ENCODE assay signal across 1 cellular context in genomic region chrX:43693602-43694406, GRCh38.
TF ChIP-seq lines count a peak whose summit lies in the region.

No MANE protein-coding gene starts in this region.

TF ChIP-seq in HepG2, 621 proteins besides CTCF, POLR2A, EP300 and RAD21 (continued from another document):
- no peak for TF ChIP-seq TOE1 (CRISPR knock-in tag; IDR thresholded peaks at IDR 0.05)
- TF ChIP-seq GATAD2A (CRISPR knock-in tag; IDR thresholded peaks at IDR 0.05), result peak; percentile 78
- TF ChIP-seq RCOR2 (CRISPR knock-in tag; IDR thresholded peaks at IDR 0.05), result peak; percentile 36; the same call in 1 of the 2 replicates
- peak; percentile 46; the same call in 1 of the 2 replicates for TF ChIP-seq NR2F2 (IDR thresholded peaks at IDR 0.05; ENCODE audit: borderline replicate concordance, low read depth)
- TF ChIP-seq ZSCAN12 (CRISPR knock-in tag; IDR thresholded peaks at IDR 0.05), result no peak
- TF ChIP-seq ZFX (CRISPR knock-in tag; IDR thresholded peaks at IDR 0.05; ENCODE audit: low read depth), result peak; percentile 26; the same call in 1 of the 2 replicates
- TF ChIP-seq NFKBIZ (CRISPR knock-in tag; IDR thresholded peaks at IDR 0.05), result 0 out of 2 replicates have a peak, but pooled peaks have one; percentile 23
- peak; percentile 96 for TF ChIP-seq GFI1 (CRISPR knock-in tag; IDR thresholded peaks at IDR 0.05; ENCODE audit: borderline replicate concordance)
- no peak for TF ChIP-seq PCBP1 (IDR thresholded peaks at IDR 0.05; ENCODE audit: borderline replicate concordance, low read depth, low read length)
- TF ChIP-seq ZNF543 (CRISPR knock-in tag; IDR thresholded peaks at IDR 0.05), result 0 out of 2 replicates have a peak, but pooled peaks have one; percentile 60
- TF ChIP-seq TEAD3 (CRISPR knock-in tag; optimal IDR thresholded peaks at IDR 0.05; ENCODE audit: borderline replicate concordance), result peak; percentile 34
- no peak for TF ChIP-seq ZNF772 (CRISPR knock-in tag; IDR thresholded peaks at IDR 0.05)
- peak; percentile 62; the same call in 1 of the 2 replicates for TF ChIP-seq ZNF556 (CRISPR knock-in tag; IDR thresholded peaks at IDR 0.05; ENCODE audit: borderline replicate concordance)
- no peak for TF ChIP-seq ZKSCAN5 (CRISPR knock-in tag; IDR thresholded peaks at IDR 0.05)
- TF ChIP-seq ZNF274 (CRISPR knock-in tag; IDR thresholded peaks at IDR 0.05), result no peak
- TF ChIP-seq ZNF354B (CRISPR knock-in tag; IDR thresholded peaks at IDR 0.05), result no peak
- no peak for TF ChIP-seq PHF20 (CRISPR knock-in tag; IDR thresholded peaks at IDR 0.05)
- TF ChIP-seq XBP1 (CRISPR knock-in tag; IDR thresholded peaks at IDR 0.05), result no peak
- no peak for TF ChIP-seq FOXO4 (CRISPR knock-in tag; conservative IDR thresholded peaks at IDR 0.05)
- TF ChIP-seq, protein P1, sequence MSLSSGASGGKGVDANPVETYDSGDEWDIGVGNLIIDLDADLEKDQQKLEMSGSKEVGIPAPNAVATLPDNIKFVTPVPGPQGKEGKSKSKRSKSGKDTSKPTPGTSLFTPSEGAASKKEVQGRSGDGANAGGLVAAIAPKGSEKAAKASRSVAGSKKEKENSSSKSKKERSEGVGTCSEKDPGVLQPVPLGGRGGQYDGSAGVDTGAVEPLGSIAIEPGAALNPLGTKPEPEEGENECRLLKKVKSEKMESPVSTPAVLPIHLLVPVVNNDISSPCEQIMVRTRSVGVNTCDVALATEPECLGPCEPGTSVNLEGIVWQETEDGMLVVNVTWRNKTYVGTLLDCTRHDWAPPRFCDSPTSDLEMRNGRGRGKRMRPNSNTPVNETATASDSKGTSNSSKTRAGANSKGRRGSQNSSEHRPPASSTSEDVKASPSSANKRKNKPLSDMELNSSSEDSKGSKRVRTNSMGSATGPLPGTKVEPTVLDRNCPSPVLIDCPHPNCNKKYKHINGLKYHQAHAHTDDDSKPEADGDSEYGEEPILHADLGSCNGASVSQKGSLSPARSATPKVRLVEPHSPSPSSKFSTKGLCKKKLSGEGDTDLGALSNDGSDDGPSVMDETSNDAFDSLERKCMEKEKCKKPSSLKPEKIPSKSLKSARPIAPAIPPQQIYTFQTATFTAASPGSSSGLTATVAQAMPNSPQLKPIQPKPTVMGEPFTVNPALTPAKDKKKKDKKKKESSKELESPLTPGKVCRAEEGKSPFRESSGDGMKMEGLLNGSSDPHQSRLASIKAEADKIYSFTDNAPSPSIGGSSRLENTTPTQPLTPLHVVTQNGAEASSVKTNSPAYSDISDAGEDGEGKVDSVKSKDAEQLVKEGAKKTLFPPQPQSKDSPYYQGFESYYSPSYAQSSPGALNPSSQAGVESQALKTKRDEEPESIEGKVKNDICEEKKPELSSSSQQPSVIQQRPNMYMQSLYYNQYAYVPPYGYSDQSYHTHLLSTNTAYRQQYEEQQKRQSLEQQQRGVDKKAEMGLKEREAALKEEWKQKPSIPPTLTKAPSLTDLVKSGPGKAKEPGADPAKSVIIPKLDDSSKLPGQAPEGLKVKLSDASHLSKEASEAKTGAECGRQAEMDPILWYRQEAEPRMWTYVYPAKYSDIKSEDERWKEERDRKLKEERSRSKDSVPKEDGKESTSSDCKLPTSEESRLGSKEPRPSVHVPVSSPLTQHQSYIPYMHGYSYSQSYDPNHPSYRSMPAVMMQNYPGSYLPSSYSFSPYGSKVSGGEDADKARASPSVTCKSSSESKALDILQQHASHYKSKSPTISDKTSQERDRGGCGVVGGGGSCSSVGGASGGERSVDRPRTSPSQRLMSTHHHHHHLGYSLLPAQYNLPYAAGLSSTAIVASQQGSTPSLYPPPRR (CRISPR knock-in tag; IDR thresholded peaks at IDR 0.05; ENCODE audit: borderline replicate concordance), result peak; percentile 88
- peak; percentile 37; the same call in 1 of the 2 replicates for TF ChIP-seq CEBPG (CRISPR knock-in tag; IDR thresholded peaks at IDR 0.05)
- TF ChIP-seq KDM2A (CRISPR knock-in tag; IDR thresholded peaks at IDR 0.05; ENCODE audit: borderline replicate concordance, low read depth), result no peak
- no peak for TF ChIP-seq CHCHD3 (CRISPR knock-in tag; IDR thresholded peaks at IDR 0.05)
- TF ChIP-seq ZNF746 (CRISPR knock-in tag; IDR thresholded peaks at IDR 0.05), result 0 out of 2 replicates have a peak, but pooled peaks have one; percentile 35
- TF ChIP-seq DPF2 (CRISPR knock-in tag; IDR thresholded peaks at IDR 0.05; ENCODE audit: borderline replicate concordance, low read depth), result peak; percentile 70; the same call in 1 of the 2 replicates
- TF ChIP-seq, protein P2, sequence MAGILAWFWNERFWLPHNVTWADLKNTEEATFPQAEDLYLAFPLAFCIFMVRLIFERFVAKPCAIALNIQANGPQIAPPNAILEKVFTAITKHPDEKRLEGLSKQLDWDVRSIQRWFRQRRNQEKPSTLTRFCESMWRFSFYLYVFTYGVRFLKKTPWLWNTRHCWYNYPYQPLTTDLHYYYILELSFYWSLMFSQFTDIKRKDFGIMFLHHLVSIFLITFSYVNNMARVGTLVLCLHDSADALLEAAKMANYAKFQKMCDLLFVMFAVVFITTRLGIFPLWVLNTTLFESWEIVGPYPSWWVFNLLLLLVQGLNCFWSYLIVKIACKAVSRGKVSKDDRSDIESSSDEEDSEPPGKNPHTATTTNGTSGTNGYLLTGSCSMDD (CRISPR knock-in tag; IDR thresholded peaks at IDR 0.05), result no peak
- TF ChIP-seq CBX2 (IDR thresholded peaks at IDR 0.05; ENCODE audit: low read depth, low read length), result no peak
- TF ChIP-seq CBX2 (CRISPR knock-in tag; IDR thresholded peaks at IDR 0.05; ENCODE audit: low read depth), result no peak
- peak; percentile 82; the same call in 1 of the 2 replicates for TF ChIP-seq FOXO1 (CRISPR knock-in tag; IDR thresholded peaks at IDR 0.05)
- TF ChIP-seq AGO1 (IDR thresholded peaks at IDR 0.05; ENCODE audit: low read depth, low read length, poor library complexity, severe bottlenecking), result no peak
- no peak for TF ChIP-seq RBM22 (optimal IDR thresholded peaks at IDR 0.05; ENCODE audit: low read length)
- TF ChIP-seq PTBP1 (IDR thresholded peaks at IDR 0.05; ENCODE audit: low read depth, low read length, poor library complexity, severe bottlenecking), result no peak
- TF ChIP-seq ZNF720 (CRISPR knock-in tag; IDR thresholded peaks at IDR 0.05), result no peak
- no peak for TF ChIP-seq ZNF7 (CRISPR knock-in tag; IDR thresholded peaks at IDR 0.05)
- no peak for TF ChIP-seq ASH2L (IDR thresholded peaks at IDR 0.05; ENCODE audit: insufficient read length, low read depth, low read length)
- 0 out of 2 replicates have a peak, but pooled peaks have one; percentile 31 for TF ChIP-seq ZNF749 (CRISPR knock-in tag; IDR thresholded peaks at IDR 0.05; ENCODE audit: borderline replicate concordance)
- TF ChIP-seq, protein P3, sequence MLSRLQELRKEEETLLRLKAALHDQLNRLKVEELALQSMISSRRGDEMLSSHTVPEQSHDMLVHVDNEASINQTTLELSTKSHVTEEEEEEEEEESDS (CRISPR knock-in tag; IDR thresholded peaks at IDR 0.05; ENCODE audit: borderline replicate concordance), result no peak
- no peak for TF ChIP-seq ZMYM3 (CRISPR knock-in tag; IDR thresholded peaks at IDR 0.05)
- TF ChIP-seq SIN3A (IDR thresholded peaks at IDR 0.05; ENCODE audit: borderline replicate concordance, low read depth, low read length), result no peak
- peak; percentile 78 for TF ChIP-seq HMG20A (CRISPR knock-in tag; IDR thresholded peaks at IDR 0.05; ENCODE audit: borderline replicate concordance)
- peak; percentile 59; the same call in 1 of the 2 replicates for TF ChIP-seq NFIC (IDR thresholded peaks at IDR 0.05; ENCODE audit: low read length)
- TF ChIP-seq ZNF503 (CRISPR knock-in tag; IDR thresholded peaks at IDR 0.05), result peak; percentile 64; the same call in 1 of the 2 replicates
- TF ChIP-seq, protein P4, sequence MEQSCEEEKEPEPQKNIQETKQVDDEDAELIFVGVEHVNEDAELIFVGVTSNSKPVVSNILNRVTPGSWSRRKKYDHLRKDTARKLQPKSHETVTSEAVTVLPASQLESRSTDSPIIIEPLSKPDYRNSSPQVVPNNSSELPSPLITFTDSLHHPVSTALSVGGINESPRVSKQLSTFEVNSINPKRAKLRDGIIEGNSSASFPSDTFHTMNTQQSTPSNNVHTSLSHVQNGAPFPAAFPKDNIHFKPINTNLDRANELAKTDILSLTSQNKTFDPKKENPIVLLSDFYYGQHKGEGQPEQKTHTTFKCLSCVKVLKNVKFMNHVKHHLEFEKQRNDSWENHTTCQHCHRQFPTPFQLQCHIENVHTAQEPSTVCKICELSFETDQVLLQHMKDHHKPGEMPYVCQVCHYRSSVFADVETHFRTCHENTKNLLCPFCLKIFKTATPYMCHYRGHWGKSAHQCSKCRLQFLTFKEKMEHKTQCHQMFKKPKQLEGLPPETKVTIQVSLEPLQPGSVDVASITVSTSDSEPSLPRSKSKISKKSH (CRISPR knock-in tag; IDR thresholded peaks at IDR 0.05; ENCODE audit: borderline replicate concordance), result no peak
- no peak for TF ChIP-seq ZNF512 (CRISPR knock-in tag; IDR thresholded peaks at IDR 0.05)
